Comparison of ENCODE assay signal across 10 cellular contexts in the genomic region with DNA sequence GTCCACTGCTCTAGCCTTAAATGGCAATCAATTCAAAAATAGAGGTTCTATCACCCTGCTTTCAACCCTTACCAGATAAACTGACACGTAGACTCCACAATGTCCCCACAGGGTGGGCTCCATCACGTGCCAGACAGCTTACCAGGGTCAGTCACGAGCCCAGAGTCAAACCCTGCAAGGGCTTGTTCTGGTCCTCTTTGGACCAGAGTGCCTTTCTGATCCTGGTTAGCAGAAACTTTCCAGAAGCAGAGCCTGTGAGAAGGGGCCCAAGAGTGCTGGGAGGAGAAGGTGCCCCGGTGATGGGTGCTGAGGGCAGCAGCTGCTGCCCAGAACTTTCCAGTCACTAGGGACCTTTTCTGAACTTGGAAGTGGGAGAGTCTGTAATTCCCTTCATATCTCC. TPM values are rescaled to one million over a fixed set of nuclear protein-coding genes. Genes with fewer than 3 reads are reported as not detected.
DNase-seq lines count a peak whose midpoint lies in the region; FAIRE-seq and TF ChIP-seq lines count a peak whose summit lies in the region.
"Had no signal": no experiment of that assay in that cellular context is flagged by ENCODE, and none has a peak within 500 bp of the region (broad histone marks: within the 10 kb centered on the region; RNA-seq: fewer than 3 reads in every experiment).

No MANE protein-coding gene starts in this region.

- H3K4me1 ChIP-seq in breast epithelium (no peaks in the 10 kb centered on the region), Loucy (ENCODE audit: insufficient read depth, low read length, poor library complexity, severe bottlenecking) (peaks cover 38% of the 10 kb centered on the region), kidney (ENCODE audit: control insufficient read depth in 1 of 2, insufficient read depth in 1 of 2, low read depth in 1 of 2, low read length in 2 of 2) (peaks cover 0 to 2% of the 10 kb centered on the region in 2 donors), transverse colon (peaks cover 0 to 13% (median 0%) of the 10 kb centered on the region in 4 donors)

- no peak overlapping the region for H3K4me3 Mint-ChIP-seq in MCF 10A (ENCODE audit: unreplicated experiment)
- H3K4me3 Mint-ChIP-seq: nephron had no signal

- CTCF ChIA-PET in MCF 10A (lab: Yijun Ruan, JAX), result no interaction called here

- no TSS peak for BruUV-seq in MCF 10A (replicated peaks; lab: Mats Ljungman, UMichigan)

- TF ChIP-seq POLR2A in breast epithelium (IDR thresholded peaks at IDR 0.05) (no peak), transverse colon (IDR thresholded peaks at IDR 0.05) (no peak)

- H3K9me2 ChIP-seq in Loucy (replicated peaks; ENCODE audit: low read depth, low read length), result no peaks in the 10 kb centered on the region

- peaks cover 12% of the 10 kb centered on the region for H3K4me1 Mint-ChIP-seq in MCF 10A (ENCODE audit: insufficient read depth, unreplicated experiment)
- H3K4me1 Mint-ChIP-seq: nephron had no signal

- no peaks in the 10 kb centered on the region for H3F3A ChIP-seq in Loucy (ENCODE audit: low read depth)

- POLR2A ChIA-PET in MCF 10A (lab: Yijun Ruan, JAX), result no interaction called here

- no peak for TF ChIP-seq CTCF in breast epithelium (IDR thresholded peaks at IDR 0.05)
- no peak for TF ChIP-seq CTCF in MCF 10A (IDR thresholded peaks at IDR 0.05; ENCODE audit: unreplicated experiment)
- no peak for TF ChIP-seq CTCF in Loucy (conservative IDR thresholded peaks at IDR 0.05; ENCODE audit: low read length)
- TF ChIP-seq CTCF in kidney (IDR thresholded peaks at IDR 0.05; ENCODE audit: borderline replicate concordance, extremely low read depth, insufficient read depth), result no peak
- TF ChIP-seq CTCF in transverse colon (IDR thresholded peaks at IDR 0.05), result no peak

- FAIRE-seq in kidney (lab: Jason Lieb, UNC), result no peak

- intact Hi-C loops in breast epithelium (cut with DNase I; ENCODE audit: low total_unique reads), result no loop called here
- intact Hi-C loops in MCF 10A (cut with micrococcal nuclease), result no loop called here
- intact Hi-C loops in kidney (cut with DNase I), result no loop called here
- intact Hi-C loops in transverse colon (cut with DNase I; ENCODE audit: low total_unique reads), result no loop called here

- TF ChIP-seq EP300 in transverse colon (IDR thresholded peaks at IDR 0.05; ENCODE audit: low read depth), result no peak

- H3K4me3 ChIP-seq in breast epithelium (peak overlapping the region; percentile 40 to 68 (median 43)), Loucy (ENCODE audit: low read length, poor library complexity, severe bottlenecking) (peak overlapping the region; percentile 76), kidney (ENCODE audit: low read length in 2 of 2) (peak overlapping the region; percentile 67 to 85), transverse colon (peak overlapping the region in 3 of 4 donors; percentile 25 to 42 (median 30))

- H3K27ac ChIP-seq in breast epithelium (peak overlapping the region; percentile 38 to 84), kidney (ENCODE audit: low read depth in 2 of 2, low read length in 2 of 2) (peak overlapping the region; percentile 6 to 86), transverse colon (peak overlapping the region; percentile 37 to 76 (median 68)), substantia nigra (ENCODE audit: low read depth, low read length, poor library complexity, severe bottlenecking) (no peak overlapping the region)

- H3K9me3 ChIP-seq in breast epithelium, result no peaks in the 10 kb centered on the region
- H3K9me3 ChIP-seq in Loucy (ENCODE audit: insufficient read depth, low read depth, low read length), result 0 out of 2 replicates have a peak, but pooled peaks cover 4% of the 10 kb centered on the region
- H3K9me3 ChIP-seq in kidney (ENCODE audit: control insufficient read depth in 1 of 2, low read length in 2 of 2), result no peaks in the 10 kb centered on the region
- H3K9me3 ChIP-seq in transverse colon, result no peaks in the 10 kb centered on the region

- peaks cover 31% of the 10 kb centered on the region for H3K79me2 ChIP-seq in Loucy (ENCODE audit: insufficient read depth, low read length)

- no peaks in the 10 kb centered on the region for H3K9me3 Mint-ChIP-seq in MCF 10A (ENCODE audit: unreplicated experiment)
- H3K9me3 Mint-ChIP-seq: nephron had no signal

- H2AFZ ChIP-seq in Loucy (ENCODE audit: low read length), result peak overlapping the region; percentile 74

- no peaks in the 10 kb centered on the region for H3K27me3 ChIP-seq in breast epithelium
- H3K27me3 ChIP-seq in Loucy (ENCODE audit: insufficient read depth, low read length, poor library complexity, severe bottlenecking), result no peaks in the 10 kb centered on the region
- H3K27me3 ChIP-seq in transverse colon, result no peaks in the 10 kb centered on the region

- H3K9ac ChIP-seq in Loucy (ENCODE audit: low read depth, low read length, poor library complexity, severe bottlenecking), result peak overlapping the region; percentile 71
- no peak overlapping the region for H3K9ac ChIP-seq in kidney (ENCODE audit: low read length in 2 of 2)

- no peaks in the 10 kb centered on the region for H3K36me3 Mint-ChIP-seq in MCF 10A (ENCODE audit: insufficient read depth, unreplicated experiment)

- in situ Hi-C loops in transverse colon (cut with MboI; ENCODE audit: low pct_ligation_motif_present in 1 of 4, low pct_unique_long_range_greater_than_20kb in 1 of 4, low sequenced_read_pairs in 3 of 4), result loop anchor here in 1 of 4 donors (25.0 kb wide), 1 partner anchor 275 kb away; the partner anchor contains the start of gene GIMAP8

- H3K27me3 Mint-ChIP-seq in MCF 10A (ENCODE audit: insufficient read depth, unreplicated experiment), result no peaks in the 10 kb centered on the region

- 60 to 80% methylated on average over 1 to 4 of the region's 4 CpGs for WGBS in transverse colon (ENCODE audit: low coverage in 1 of 2), 2 donors

- DNase-seq in breast epithelium (ENCODE audit: low spot score in 2 of 2) (no peak), MCF 10A (ENCODE audit: unreplicated experiment) (no peak), kidney (no peak), transverse colon (no peak), substantia nigra (lab: John Stamatoyannopoulos, UW) (no peak), NCI-H2171 (lab: John Stamatoyannopoulos, UW) (no peak), NCI-H82 treated with DMSO at 0.1 percent for 48 hours (lab: John Stamatoyannopoulos, UW; ENCODE audit: unreplicated experiment) (no peak)
- DNase-seq: NCI-H2227 treated with DMSO at 0.1 percent for 48 hours had no signal

- peak overlapping the region; percentile 80 for H3K4me2 ChIP-seq in Loucy (ENCODE audit: low read depth, low read length, poor library complexity, severe bottlenecking)

- H3K36me3 ChIP-seq in breast epithelium (no peaks in the 10 kb centered on the region), Loucy (ENCODE audit: insufficient read depth, low read length) (no peaks in the 10 kb centered on the region), kidney (ENCODE audit: control insufficient read depth in 1 of 2, insufficient read depth in 2 of 2, low read length in 2 of 2) (peaks cover 0 to 2% of the 10 kb centered on the region in 2 donors), transverse colon (no peaks in the 10 kb centered on the region)

- H4K20me1 ChIP-seq in Loucy (ENCODE audit: insufficient read depth, low read length, poor library complexity, severe bottlenecking), result no peaks in the 10 kb centered on the region

- no peak overlapping the region for H3K27ac Mint-ChIP-seq in MCF 10A (ENCODE audit: low read depth, unreplicated experiment)
- H3K27ac Mint-ChIP-seq: nephron had no signal

RNA-seq across cellular contexts. Expression of gene GIMAP5, which starts 0.4 kb away (rescaled TPM):
- total RNA-seq in breast epithelium, result 10 to 100 TPM; 18.7 to 36.0 (median 30.5) TPM
- not detected in 2 replicates for total RNA-seq in MCF 10A (2022)
- 30.0 TPM for total RNA-seq in kidney
- 21.2 TPM for polyA plus RNA-seq in kidney (ENCODE audit: insufficient read depth, low read depth, low replicate concordance)
- 10 to 100 TPM in 2 of 4 donors, 1 to 10 TPM in 2; 2.6 to 15.7 (median 11.2) TPM for total RNA-seq in transverse colon

RNA-seq across cellular contexts. Expression of gene GIMAP1, which starts 20.5 kb away (rescaled TPM):
- 1 to 10 TPM; 3.5 to 9.0 (median 6.6) TPM for total RNA-seq in breast epithelium
- not detected in 2 replicates for total RNA-seq in MCF 10A (2022)
- 10.2 TPM for total RNA-seq in kidney
- polyA plus RNA-seq in kidney (ENCODE audit: insufficient read depth, low read depth, low replicate concordance), result 6.4 TPM
- 1 to 10 TPM in 3 of 4 donors, under 1 TPM in 1; 0.40 to 3.0 (median 1.8) TPM for total RNA-seq in transverse colon

RNA-seq across cellular contexts. Expression of gene GIMAP2, which starts 51.4 kb away (rescaled TPM):
- total RNA-seq in breast epithelium, result 10 to 100 TPM in 2 of 3 donors, 1 to 10 TPM in 1; 9.2 to 18.2 (median 10.7) TPM
- total RNA-seq in MCF 10A (2022), result not detected in 2 replicates
- 19.5 TPM for total RNA-seq in kidney
- 6.7 TPM for polyA plus RNA-seq in kidney (ENCODE audit: insufficient read depth, low read depth, low replicate concordance)
- total RNA-seq in transverse colon, result 10 to 100 TPM in 1 of 4 donors, 1 to 10 TPM in 1, not detected in 2; 4.5 to 16.2 TPM
